Comparison of ENCODE assay signal across 8 cellular contexts in the genomic region with DNA sequence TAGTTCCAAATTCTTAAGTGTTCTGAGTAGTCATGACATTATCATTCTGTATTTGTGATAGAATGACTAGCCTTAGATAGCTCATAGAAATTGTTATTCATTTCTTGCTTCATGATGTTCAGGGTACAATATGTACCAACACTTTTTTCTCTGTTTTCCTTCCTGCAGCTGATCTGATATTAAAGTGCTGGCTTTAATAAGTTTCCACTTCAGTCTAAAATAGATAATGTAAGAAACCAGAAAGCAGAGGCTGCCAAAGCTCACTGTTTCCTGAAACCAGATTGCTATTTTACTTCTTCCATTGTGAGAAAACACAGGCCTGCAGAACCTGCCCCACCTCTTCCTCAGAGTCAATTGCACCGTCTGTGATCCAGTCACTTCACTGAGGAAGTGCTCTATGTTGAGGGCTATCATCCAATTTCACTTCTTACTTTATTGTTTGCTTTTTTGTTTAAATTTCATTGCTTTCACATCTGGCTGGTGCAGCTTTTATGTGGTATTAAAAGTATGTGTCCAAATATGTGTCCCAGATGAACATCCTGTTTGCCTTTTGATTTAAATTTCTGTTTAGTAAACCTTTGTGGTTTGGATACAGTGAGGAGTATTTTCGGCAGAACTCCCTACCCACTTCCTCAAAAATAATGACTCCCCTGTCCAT.
DNase-seq lines count a peak whose midpoint lies in the region; ATAC-seq, FAIRE-seq and TF ChIP-seq lines count a peak whose summit lies in the region.

No MANE protein-coding gene starts in this region.

- H3K4me1 Mint-ChIP-seq in endothelial cell (ENCODE audit: unreplicated experiment) (peaks cover 19% of the 10 kb centered on the region), nephron progenitor cell (peaks cover 23% of the 10 kb centered on the region)
- no peaks in the 10 kb centered on the region for H3K4me1 Mint-ChIP-seq in activated CD8-positive, alpha-beta memory T cell treated with anti-CD3 and anti-CD28 coated beads, Interleukin-2, amount 10 ng/mL, durations not matched to agents 7 days and 5 days

- H3K9me3 Mint-ChIP-seq in endothelial cell (ENCODE audit: unreplicated experiment) (no peaks in the 10 kb centered on the region), nephron progenitor cell (peaks cover 16% of the 10 kb centered on the region)
- no peaks in the 10 kb centered on the region for H3K9me3 Mint-ChIP-seq in activated CD8-positive, alpha-beta memory T cell treated with anti-CD3 and anti-CD28 coated beads, Interleukin-2, amount 10 ng/mL, durations not matched to agents 7 days and 5 days (ENCODE audit: low read depth)

- H3K36me3 ChIP-seq in MG63 = no peaks in the 10 kb centered on the region

- no peaks in the 10 kb centered on the region for H3K27me3 ChIP-seq in MG63

- no peaks in the 10 kb centered on the region; the same call in 1 of the 2 replicates for H3K9me3 ChIP-seq in MG63

- no peak overlapping the region for H3K4me3 Mint-ChIP-seq in endothelial cell (ENCODE audit: unreplicated experiment)
- no peak overlapping the region for H3K4me3 Mint-ChIP-seq in nephron progenitor cell
- H3K4me3 Mint-ChIP-seq in activated CD8-positive, alpha-beta memory T cell treated with anti-CD3 and anti-CD28 coated beads, Interleukin-2, amount 10 ng/mL, durations not matched to agents 7 days and 5 days = no peak overlapping the region

- ATAC-seq in HG02840 (IDR thresholded peaks at IDR 0.05; ENCODE audit: low FRiP score, unreplicated experiment) = no peak
- ATAC-seq in activated CD8-positive, alpha-beta memory T cell treated with anti-CD3 and anti-CD28 coated beads, Interleukin-2, amount 10 ng/mL, durations not matched to agents 7 days and 5 days = no peak

- H3K27me3 Mint-ChIP-seq in endothelial cell (ENCODE audit: unreplicated experiment) (no peaks in the 10 kb centered on the region), nephron progenitor cell (ENCODE audit: low read depth, poor library complexity) (no peaks in the 10 kb centered on the region)
- peaks cover 3% of the 10 kb centered on the region for H3K27me3 Mint-ChIP-seq in activated CD8-positive, alpha-beta memory T cell treated with anti-CD3 and anti-CD28 coated beads, Interleukin-2, amount 10 ng/mL, durations not matched to agents 7 days and 5 days

- FAIRE-seq in GM19239 (lab: Jason Lieb, UNC) = peak; percentile 11

- DNase-seq in GM19239 (ENCODE audit: insufficient read length, low spot score) (no peak), MG63 (peak; percentile 37), endothelial cell (ENCODE audit: low spot score) (no peak), nephron progenitor cell (no peak), NCI-H226 (no peak)
- no peak for DNase-seq in stimulated activated naive CD4-positive, alpha-beta T cell treated with Interleukin-2 at 50 U/mL for 16 hours (lab: John Stamatoyannopoulos, UW)
- DNase-seq in activated CD8-positive, alpha-beta memory T cell treated with anti-CD3 and anti-CD28 coated beads, Interleukin-2, amount 10 ng/mL, durations not matched to agents 7 days and 5 days = no peak

- H3K27ac Mint-ChIP-seq in endothelial cell (ENCODE audit: unreplicated experiment) (peak overlapping the region; percentile 48), nephron progenitor cell (peak overlapping the region; percentile 33)
- H3K27ac Mint-ChIP-seq in activated CD8-positive, alpha-beta memory T cell treated with anti-CD3 and anti-CD28 coated beads, Interleukin-2, amount 10 ng/mL, durations not matched to agents 7 days and 5 days = no peak overlapping the region

- H3K4me3 ChIP-seq in MG63 = no peak overlapping the region

- CTCF ChIA-PET in activated CD8-positive, alpha-beta memory T cell treated with anti-CD3 and anti-CD28 coated beads, Interleukin-2, amount 10 ng/mL, durations not matched to agents 7 days and 5 days (lab: Charles Lee) = no interaction called here

- no peak for TF ChIP-seq CTCF in endothelial cell (IDR thresholded peaks at IDR 0.05; ENCODE audit: unreplicated experiment)
- TF ChIP-seq CTCF in nephron progenitor cell (IDR thresholded peaks at IDR 0.05) = no peak

- H3K36me3 Mint-ChIP-seq in endothelial cell (ENCODE audit: low read depth, unreplicated experiment) (no peaks in the 10 kb centered on the region), nephron progenitor cell (ENCODE audit: low read depth) (peaks cover 18% of the 10 kb centered on the region)
- H3K36me3 Mint-ChIP-seq in activated CD8-positive, alpha-beta memory T cell treated with anti-CD3 and anti-CD28 coated beads, Interleukin-2, amount 10 ng/mL, durations not matched to agents 7 days and 5 days = no peaks in the 10 kb centered on the region
